Comparison of ENCODE assay signal across 13 cellular contexts in genomic region chr14:59957890-59958289, GRCh38. TPM values are rescaled to one million over a fixed set of nuclear protein-coding genes. Genes with fewer than 3 reads are reported as not detected.
"Had no signal": no experiment of that assay in that cellular context is flagged by ENCODE, and none has a peak within 500 bp of the region (broad histone marks: within the 10 kb centered on the region; RNA-seq: fewer than 3 reads in every experiment).

No MANE protein-coding gene starts in this region.

RNA-seq across cellular contexts. Expression of gene LRRC9, which starts 37.9 kb away (rescaled TPM):
- total RNA-seq: activated CD4-positive, alpha-beta memory T cell treated with anti-CD3 and anti-CD28 coated beads, Interleukin-2, amount 10 ng/mL, durations not matched to agents 7 days and 5 days; activated CD4-positive, alpha-beta T cell treated with anti-CD3 and anti-CD28 coated beads for 36 hours; activated CD4-positive, alpha-beta T cell treated with anti-CD3 and anti-CD28 coated beads, Interleukin-2, amount 10 ng/mL, durations not matched to agents 7 days and 5 days; activated CD8-positive, alpha-beta memory T cell treated with anti-CD3 and anti-CD28 coated beads, Interleukin-2, amount 10 ng/mL, durations not matched to agents 7 days and 5 days; activated CD8-positive, alpha-beta T cell treated with anti-CD3 and anti-CD28 coated beads, Interleukin-2, amount 10 ng/mL, durations not matched to agents 7 days and 5 days; activated naive CD8-positive, alpha-beta T cell treated with anti-CD3 and anti-CD28 coated beads, Interleukin-2, amount 10 ng/mL, durations not matched to agents 7 days and 5 days; activated T-helper 2 cell treated with anti-CD3 and anti-CD28 coated beads, Interferon-gamma antibody, Interleukin-2, Interleukin-4, amounts not matched to agents 10 μg/mL and 5 μg/mL and 100 μg/mL, durations not matched to agents 14 hours and 24 hours and 36 hours; ascending aorta; bronchial epithelial cell; T-cell; T-helper 1 cell treated with Interleukin-12 subunit alpha and Interleukin-12 subunit beta and Interleukin-4 antibody, amounts not matched to agents 30 ng/mL and 1 ng/mL, for 36 hours; T-helper 17 cell; T-helper 2 cell treated with Interferon-gamma antibody and Interleukin-4, amounts not matched to agents 100 ng/mL and 5 ng/mL, for 36 hours had no signal
